In genomic region chr20:37687478-37687805, GRCh38 we compare ENCODE assay signal across 21 cellular contexts.
"Had no signal": no experiment of that assay in that cellular context is flagged by ENCODE, and none has a peak within 500 bp of the region (broad histone marks: within the 10 kb centered on the region; RNA-seq: fewer than 3 reads in every experiment).

No MANE protein-coding gene starts in this region.

- H3K27ac Mint-ChIP-seq: activated B cell treated with CpG ODN at 0.5 μM for 24 hours; activated naive CD4-positive, alpha-beta T cell treated with anti-CD3 and anti-CD28 coated beads, Interleukin-2, amount 50 U/mL, for 72 hours; brain; naive thymus-derived CD4-positive, alpha-beta T cell; progenitor cell of endocrine pancreas; stimulated activated naive CD8-positive, alpha-beta T cell treated with anti-CD3 and anti-CD28 coated beads, Interleukin-15, Interleukin-2, amounts not matched to agents 100 ng/mL and 50 ng/mL, for 24 hours; T-helper 1 cell treated with Interleukin-12 subunit alpha and Interleukin-12 subunit beta and Interleukin-4 antibody, amounts not matched to agents 30 μg/mL and 1 μg/mL, for 36 hours had no signal

- H3K27ac ChIP-seq: sigmoid colon, spleen, suprapubic skin, transverse colon had no signal

- H3K9me3 Mint-ChIP-seq: activated B cell treated with CpG ODN at 0.5 μM for 24 hours; activated naive CD4-positive, alpha-beta T cell treated with anti-CD3 and anti-CD28 coated beads, Interleukin-2, amount 50 U/mL, for 72 hours; naive thymus-derived CD4-positive, alpha-beta T cell; stimulated activated naive CD8-positive, alpha-beta T cell treated with anti-CD3 and anti-CD28 coated beads, Interleukin-15, Interleukin-2, amounts not matched to agents 100 ng/mL and 50 ng/mL, for 24 hours had no signal

- H3K9me3 ChIP-seq: sigmoid colon, spleen, suprapubic skin, transverse colon had no signal

- H3K4me1 Mint-ChIP-seq: activated B cell treated with CpG ODN at 0.5 μM for 24 hours had no signal

- ATAC-seq: left lobe of liver; naive thymus-derived CD4-positive, alpha-beta T cell had no signal

- H3K36me3 ChIP-seq: sigmoid colon, spleen, suprapubic skin, transverse colon had no signal

- H3K4me3 Mint-ChIP-seq: activated B cell treated with CpG ODN at 0.5 μM for 24 hours; brain; naive thymus-derived CD4-positive, alpha-beta T cell; stimulated activated naive CD8-positive, alpha-beta T cell treated with anti-CD3 and anti-CD28 coated beads, Interleukin-15, Interleukin-2, amounts not matched to agents 100 ng/mL and 50 ng/mL, for 24 hours; T-helper 1 cell treated with Interleukin-12 subunit alpha and Interleukin-12 subunit beta and Interleukin-4 antibody, amounts not matched to agents 30 μg/mL and 1 μg/mL, for 36 hours had no signal

- H3K36me3 Mint-ChIP-seq: activated naive CD4-positive, alpha-beta T cell treated with anti-CD3 and anti-CD28 coated beads, Interleukin-2, amount 50 U/mL, for 72 hours; brain; naive thymus-derived CD4-positive, alpha-beta T cell had no signal

- DNase-seq: activated B cell treated with CpG ODN at 0.5 μM for 24 hours; activated CD4-positive, alpha-beta T cell treated with anti-CD3 and anti-CD28 coated beads for 4 hours; activated CD8-positive, alpha-beta memory T cell treated with anti-CD3 and anti-CD28 coated beads, Interleukin-2, amount 50 U/mL, for 48 hours; aorta; effector CD4-positive, alpha-beta T cell; erythroblast; kidney; naive thymus-derived CD4-positive, alpha-beta T cell; retina; sigmoid colon; spleen; stimulated activated CD4-positive, alpha-beta T cell treated with anti-CD3 and anti-CD28 coated beads, Interleukin-4, amount 100 ng/mL, for 24 hours; T1000; transverse colon had no signal

- H3K4me3 ChIP-seq: sigmoid colon, spleen, suprapubic skin, transverse colon had no signal

- H3K4me1 ChIP-seq: sigmoid colon, spleen, suprapubic skin, transverse colon had no signal
